8 cellular contexts compared by ENCODE assay signal in the genomic region with DNA sequence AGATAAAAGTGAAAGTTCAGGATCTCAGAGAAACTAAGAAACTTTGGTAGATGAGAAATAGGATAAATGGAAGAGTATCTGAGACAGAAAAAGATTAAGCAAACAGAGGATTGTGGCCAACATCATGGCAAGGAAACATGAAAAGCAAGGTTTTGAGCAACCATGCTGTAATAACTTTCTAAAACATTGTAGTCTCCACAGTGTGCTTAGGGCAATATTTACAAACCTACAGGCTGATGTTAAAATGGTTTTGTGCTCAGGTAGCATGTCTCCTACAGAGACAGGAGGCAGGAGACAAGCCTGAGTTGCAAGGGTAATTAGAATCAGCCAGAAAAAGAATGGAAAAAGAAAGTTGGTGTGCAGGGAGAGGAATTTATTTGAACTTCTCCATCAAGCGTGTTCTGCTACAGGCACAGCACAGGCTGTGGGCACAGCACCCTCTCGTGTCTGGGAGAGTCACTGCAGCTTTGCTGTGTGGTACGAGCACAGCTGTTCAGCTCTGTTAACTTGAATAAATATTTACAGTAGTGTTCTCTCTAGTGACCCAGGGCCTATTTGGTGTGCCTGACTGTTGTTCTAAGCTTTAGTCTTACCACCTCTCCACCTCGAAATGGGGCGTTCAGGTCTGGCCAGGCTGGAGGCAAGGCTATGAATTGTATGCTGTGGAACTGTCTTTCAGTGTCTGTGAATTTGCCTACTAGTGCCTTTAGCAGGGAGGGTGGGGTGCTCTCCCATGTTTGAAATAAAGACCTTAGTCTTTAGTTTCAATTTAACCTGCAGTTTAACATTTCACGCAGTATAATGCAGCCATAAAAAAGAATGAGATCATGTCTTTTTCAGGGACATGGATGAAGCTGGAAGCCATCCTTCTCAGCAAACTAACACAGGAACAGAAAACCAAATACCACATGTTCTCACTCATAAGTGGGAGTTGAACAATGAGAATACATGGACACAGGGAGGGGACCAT. TPM values are rescaled to one million over a fixed set of nuclear protein-coding genes. Genes with fewer than 3 reads are reported as not detected.
DNase-seq lines count a peak whose midpoint lies in the region; ATAC-seq and TF ChIP-seq lines count a peak whose summit lies in the region.
"Not testable (repeated sequence)": the region's sequence is repeated elsewhere in the genome, so short reads cannot be mapped to it uniquely, and the experiment has no call there.

No MANE protein-coding gene starts in this region.

- H3K36me3 ChIP-seq in kidney epithelial cell (ENCODE audit: control insufficient read depth, insufficient read depth, low read length), result not testable (repeated sequence)

- H3K27me3 ChIP-seq in kidney epithelial cell (ENCODE audit: control insufficient read depth, insufficient read depth, low read length), result not testable (repeated sequence)

- TF ChIP-seq CTCF in kidney epithelial cell (IDR thresholded peaks at IDR 0.05; ENCODE audit: insufficient read depth, low read length, poor library complexity, severe bottlenecking), result peak; percentile 93

- DNase-seq in AML-193 (lab: John Stamatoyannopoulos, UW), result peak; percentile 43 to 51
- DNase-seq in NCI-H748 (lab: John Stamatoyannopoulos, UW; ENCODE audit: unreplicated experiment), result peak; percentile 87
- peak; percentile 81 for DNase-seq in activated CD4-positive, alpha-beta T cell treated with anti-CD3 and anti-CD28 coated beads for 48 hours
- DNase-seq in central memory CD4-positive, alpha-beta T cell, result peak; percentile 50
- DNase-seq in kidney epithelial cell (ENCODE audit: low read depth), result peak; percentile 29
- peak; percentile 47 to 55 for DNase-seq in stimulated activated CD4-positive, alpha-beta T cell treated with anti-CD3 and anti-CD28 coated beads, Interleukin-15, amount 100 ng/mL, for 48 hours (ENCODE audit: low read depth in 2 of 2)

- not testable (repeated sequence) for H3K4me3 ChIP-seq in kidney epithelial cell (ENCODE audit: low read depth, low read length)

- ATAC-seq in GM19372 (IDR thresholded peaks at IDR 0.05; ENCODE audit: low read depth, unreplicated experiment) (peak; percentile 78), HG03575 (IDR thresholded peaks at IDR 0.05; ENCODE audit: extremely low read depth, insufficient number of reproducible peaks, low FRiP score, unreplicated experiment) (peak; percentile 58)

RNA-seq across cellular contexts. Expression of a gene that starts 14.1 kb away (rescaled TPM):
- 30.2 and 44.0 TPM in 2 replicates for total RNA-seq in kidney epithelial cell

Comparison
In these comparisons a context has a peak if more than half of its experiments do, and no peak if none do; other contexts are left out.
1. DNase-seq: peak in every context shown above with its lines; median percentile 87 in NCI-H748; 81 in activated CD4-positive, alpha-beta T cell treated with anti-CD3 and anti-CD28 coated beads for 48 hours; 51 in stimulated activated CD4-positive, alpha-beta T cell treated with anti-CD3 and anti-CD28 coated beads, Interleukin-15, amount 100 ng/mL, for 48 hours; 50 in central memory CD4-positive, alpha-beta T cell; 47 in AML-193; 29 in kidney epithelial cell.